Comparison of ENCODE assay signal across 8 cellular contexts in genomic region chr14:20690848-20691640, GRCh38. TPM values are rescaled to one million over a fixed set of nuclear protein-coding genes. Genes with fewer than 3 reads are reported as not detected.
DNase-seq lines count a peak whose midpoint lies in the region; ATAC-seq and TF ChIP-seq lines count a peak whose summit lies in the region.

No MANE protein-coding gene starts in this region.

- no peak for TF ChIP-seq POLR2A in thyroid gland (IDR thresholded peaks at IDR 0.05)

- no peak overlapping the region for H3K56ac ChIP-seq in mesendoderm (ENCODE audit: low read length)

- peaks cover 2% of the 10 kb centered on the region for H3K79me2 ChIP-seq in mesendoderm (ENCODE audit: control insufficient read depth, insufficient read depth, low read length)

- H3K4me1 ChIP-seq in mesendoderm (ENCODE audit: control insufficient read depth, low read depth, low read length): no peaks in the 10 kb centered on the region
- peaks cover 0 to 3% of the 10 kb centered on the region in 2 donors for H3K4me1 ChIP-seq in thyroid gland

- peak; percentile 49 for DNase-seq in activated CD4-positive, alpha-beta T cell treated with anti-CD3 and anti-CD28 coated beads for 36 hours
- DNase-seq in activated CD4-positive, alpha-beta T cell treated with anti-CD3 and anti-CD28 coated beads for 1 hour: no peak
- peak; percentile 49 for DNase-seq in NCI-H226
- DNase-seq in WERI-Rb-1: no peak
- peak; percentile 49 to 56 (median 51) for DNase-seq in effector memory CD8-positive, alpha-beta T cell
- peak; percentile 76 for DNase-seq in mesendoderm
- peak; percentile 37 to 42 for DNase-seq in thyroid gland

- no peak overlapping the region for H3K4me3 ChIP-seq in WERI-Rb-1 (ENCODE audit: low read depth, low read length)
- H3K4me3 ChIP-seq in mesendoderm (ENCODE audit: low read length): no peak overlapping the region
- H3K4me3 ChIP-seq in thyroid gland (replicated peaks in 1 of 3): no peak overlapping the region

- no peaks in the 10 kb centered on the region for H3K9me3 ChIP-seq in WERI-Rb-1 (ENCODE audit: severe bottlenecking)
- no peaks in the 10 kb centered on the region for H3K9me3 ChIP-seq in thyroid gland

- H3K9me3 Mint-ChIP-seq in activated CD4-positive, alpha-beta T cell treated with anti-CD3 and anti-CD28 coated beads for 36 hours (ENCODE audit: low read depth): no peaks in the 10 kb centered on the region
- H3K9me3 Mint-ChIP-seq in effector memory CD8-positive, alpha-beta T cell: no peaks in the 10 kb centered on the region

- H3K27ac Mint-ChIP-seq in activated CD4-positive, alpha-beta T cell treated with anti-CD3 and anti-CD28 coated beads for 36 hours: peak overlapping the region; percentile 19
- H3K27ac Mint-ChIP-seq in effector memory CD8-positive, alpha-beta T cell: no peak overlapping the region

- H3K36me3 ChIP-seq in WERI-Rb-1: no peaks in the 10 kb centered on the region
- H3K36me3 ChIP-seq in mesendoderm (ENCODE audit: control insufficient read depth, insufficient read depth, low read length): no peaks in the 10 kb centered on the region
- H3K36me3 ChIP-seq in thyroid gland: no peaks in the 10 kb centered on the region

- H4K8ac ChIP-seq in mesendoderm (ENCODE audit: low read depth, low read length): no peak overlapping the region

- no peak overlapping the region for H3K4ac ChIP-seq in mesendoderm (ENCODE audit: low read depth, low read length)

- no peak overlapping the region for H3K27ac ChIP-seq in WERI-Rb-1
- no peak overlapping the region for H3K27ac ChIP-seq in mesendoderm (ENCODE audit: low read depth, low read length)
- H3K27ac ChIP-seq in thyroid gland: peak overlapping the region in 1 of 3 donors; percentile 31

- H3K27me3 ChIP-seq in WERI-Rb-1 (ENCODE audit: insufficient read depth, low read depth, severe bottlenecking): peaks cover 92% of the 10 kb centered on the region
- H3K27me3 ChIP-seq in mesendoderm (ENCODE audit: insufficient read depth, low read length, poor library complexity): no peaks in the 10 kb centered on the region
- H3K27me3 ChIP-seq in thyroid gland: no peaks in the 10 kb centered on the region

- no peak overlapping the region for H3K4me2 ChIP-seq in mesendoderm (ENCODE audit: low read length)

- H3K9ac ChIP-seq in mesendoderm (ENCODE audit: low read length): no peak overlapping the region

- ATAC-seq in activated CD4-positive, alpha-beta T cell treated with anti-CD3 and anti-CD28 coated beads for 36 hours: peak; percentile 83
- ATAC-seq in HG02884 (IDR thresholded peaks at IDR 0.05; ENCODE audit: unreplicated experiment): peak; percentile 79
- ATAC-seq in effector memory CD8-positive, alpha-beta T cell (replicated peaks): peak; percentile 98

- no peaks in the 10 kb centered on the region for H3K36me3 Mint-ChIP-seq in activated CD4-positive, alpha-beta T cell treated with anti-CD3 and anti-CD28 coated beads for 36 hours (ENCODE audit: low read depth)
- H3K36me3 Mint-ChIP-seq in effector memory CD8-positive, alpha-beta T cell (ENCODE audit: insufficient read depth): no peaks in the 10 kb centered on the region

- no peak overlapping the region for H4K5ac ChIP-seq in mesendoderm (ENCODE audit: low read length)

- H3K4me3 Mint-ChIP-seq in activated CD4-positive, alpha-beta T cell treated with anti-CD3 and anti-CD28 coated beads for 36 hours: no peak overlapping the region
- no peak overlapping the region for H3K4me3 Mint-ChIP-seq in effector memory CD8-positive, alpha-beta T cell

- no CpG with 5 or more reads among the region's 9 CpGs for WGBS in mesendoderm (ENCODE audit: extremely low coverage, insufficient coverage, low lambda C conversion rate)
- WGBS in thyroid gland, 2 donors: 28 to 31% methylated on average over 9 of the region's 9 CpGs

- no peak overlapping the region for H3K23ac ChIP-seq in mesendoderm (ENCODE audit: low read length)

- no peak overlapping the region for H2BK5ac ChIP-seq in mesendoderm (ENCODE audit: low read length)

- intact Hi-C loops in activated CD4-positive, alpha-beta T cell treated with anti-CD3 and anti-CD28 coated beads for 36 hours (cut with DNase I, micrococcal nuclease): loop anchor here (1.0 to 5.0 kb wide), 7 partner anchors 28 to 160 kb away; no protein-coding TSS in a partner anchor
- intact Hi-C loops in thyroid gland (cut with DNase I): loop anchor here (10.0 kb wide), 1 partner anchor 156 kb away; no protein-coding TSS in a partner anchor

- H3K4me1 Mint-ChIP-seq in activated CD4-positive, alpha-beta T cell treated with anti-CD3 and anti-CD28 coated beads for 36 hours: peaks cover 11% of the 10 kb centered on the region
- H3K4me1 Mint-ChIP-seq in effector memory CD8-positive, alpha-beta T cell (ENCODE audit: low read depth in 2 of 2): peaks cover 0 to 6% of the 10 kb centered on the region in 2 donors

- CTCF ChIA-PET in activated CD4-positive, alpha-beta T cell treated with anti-CD3 and anti-CD28 coated beads for 36 hours (lab: Charles Lee): interaction anchor here (0.6 to 3.8 kb wide), 34 partner anchors 9 to 366 kb away, joined by 3 to 45 read pairs (median 4); partner anchors contain the start of genes APEX1 and OSGEP

- no peak overlapping the region for H3K18ac ChIP-seq in mesendoderm (ENCODE audit: low read length)

- H2BK15ac ChIP-seq in mesendoderm (replicated peaks; ENCODE audit: low read depth): no peak overlapping the region

- peaks cover 3% of the 10 kb centered on the region for H3K79me1 ChIP-seq in mesendoderm (ENCODE audit: low read length)

- H2BK120ac ChIP-seq in mesendoderm (ENCODE audit: low read depth, low read length): no peak overlapping the region

- TF ChIP-seq CTCF in WERI-Rb-1 (IDR thresholded peaks at IDR 0.05; ENCODE audit: low read depth, low read length) (peak; percentile 66), thyroid gland (IDR thresholded peaks at IDR 0.05) (peak; percentile 55 to 88 (median 82))

- no peak overlapping the region for H2AK5ac ChIP-seq in mesendoderm (ENCODE audit: low read length)

- POLR2A ChIA-PET in activated CD4-positive, alpha-beta T cell treated with anti-CD3 and anti-CD28 coated beads for 36 hours (lab: Charles Lee): no interaction called here

- H3K27me3 Mint-ChIP-seq in activated CD4-positive, alpha-beta T cell treated with anti-CD3 and anti-CD28 coated beads for 36 hours: no peaks in the 10 kb centered on the region
- H3K27me3 Mint-ChIP-seq in effector memory CD8-positive, alpha-beta T cell: no peaks in the 10 kb centered on the region

RNA-seq across cellular contexts. Expression of gene ANG, which starts 2.5 kb away (rescaled TPM):
- 1 to 10 TPM in 1 of 2 experiments, under 1 TPM in 1; 0.83 to 1.8 TPM for total RNA-seq in activated CD4-positive, alpha-beta T cell treated with anti-CD3 and anti-CD28 coated beads for 36 hours
- 3.2 TPM for polyA plus RNA-seq in mesendoderm (2013, experiment 1 of 2)
- 3.0 TPM for polyA plus RNA-seq in mesendoderm (2013, experiment 2 of 2)
- 10 to 100 TPM in 1 of 4 donors, 1 to 10 TPM in 3; 2.8 to 17.6 (median 5.8) TPM for total RNA-seq in thyroid gland

RNA-seq across cellular contexts. Expression of gene RNASE4, which starts 6.7 kb away (rescaled TPM):
- under 1 TPM; 0.37 to 0.50 TPM for total RNA-seq in activated CD4-positive, alpha-beta T cell treated with anti-CD3 and anti-CD28 coated beads for 36 hours
- 1.5 TPM for polyA plus RNA-seq in mesendoderm (2013, experiment 1 of 2)
- polyA plus RNA-seq in mesendoderm (2013, experiment 2 of 2): 1.1 TPM
- total RNA-seq in thyroid gland: 10 to 100 TPM; 15.5 to 58.9 (median 45.8) TPM

RNA-seq across cellular contexts. Expression of gene OR6S1, which starts 49.6 kb away (rescaled TPM):
- not detected for total RNA-seq in activated CD4-positive, alpha-beta T cell treated with anti-CD3 and anti-CD28 coated beads for 36 hours
- polyA plus RNA-seq in mesendoderm (2013, experiment 1 of 2): not detected
- not detected for polyA plus RNA-seq in mesendoderm (2013, experiment 2 of 2)
- total RNA-seq in thyroid gland: not detected

RNA-seq across cellular contexts. Expression of gene EDDM3A, which starts 54.6 kb away (rescaled TPM):
- total RNA-seq in activated CD4-positive, alpha-beta T cell treated with anti-CD3 and anti-CD28 coated beads for 36 hours: not detected
- not detected for polyA plus RNA-seq in mesendoderm (2013, experiment 1 of 2)
- not detected for polyA plus RNA-seq in mesendoderm (2013, experiment 2 of 2)
- not detected for total RNA-seq in thyroid gland

Comparison
In these comparisons a context has a peak if more than half of its experiments do, and no peak if none do; other contexts are left out.
1. DNase-seq: peak in activated CD4-positive, alpha-beta T cell treated with anti-CD3 and anti-CD28 coated beads for 36 hours (single experiment), NCI-H226 (single experiment), effector memory CD8-positive, alpha-beta T cell (3 of 3), mesendoderm (single experiment) and thyroid gland (2 of 2); none in activated CD4-positive, alpha-beta T cell treated with anti-CD3 and anti-CD28 coated beads for 1 hour (single experiment) and WERI-Rb-1 (single experiment).
2. RNA of gene RNASE4, which starts 6.7 kb away (total RNA-seq): 15.5 to 58.9 TPM in thyroid gland; 0.37 to 0.50 TPM in activated CD4-positive, alpha-beta T cell treated with anti-CD3 and anti-CD28 coated beads for 36 hours; every median in the first group is over 10 times any median in the second.
3. Peak in every context shown above with its lines, with median percentiles within 50 percentile points of each other: ATAC-seq.